In the genomic region with DNA sequence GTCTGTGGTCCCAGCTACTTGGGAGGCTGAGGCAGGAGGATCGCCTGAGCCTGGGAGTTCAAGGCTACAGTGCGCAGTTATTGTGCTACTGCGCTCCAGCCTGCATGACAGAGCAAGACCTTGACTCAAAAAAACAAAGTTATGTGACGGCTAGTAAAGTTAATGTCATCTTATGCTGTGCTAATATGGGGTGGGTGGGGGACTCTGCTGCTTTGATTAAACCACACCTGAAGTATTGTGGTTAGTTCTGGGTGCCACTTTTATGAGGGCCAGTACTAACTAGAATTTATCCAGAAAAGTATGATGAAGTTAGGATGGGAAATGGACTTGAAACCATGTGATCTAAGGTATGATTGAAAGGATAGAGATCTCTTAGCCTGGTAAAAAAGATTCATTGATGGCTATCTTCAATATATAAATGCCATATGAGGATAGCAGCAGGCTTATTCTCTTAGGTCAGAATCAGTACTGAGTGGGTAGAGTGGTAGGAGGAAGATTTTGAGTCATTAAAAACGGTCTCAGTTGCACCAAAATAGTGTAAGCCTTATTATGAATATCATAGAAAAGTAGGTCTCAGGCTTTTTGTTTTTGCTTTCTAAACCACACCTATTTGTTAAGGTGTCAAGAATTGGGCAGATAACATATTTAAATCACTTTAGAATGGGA, we compare ENCODE assay signal across 13 cellular contexts. TPM values are rescaled to one million over a fixed set of nuclear protein-coding genes. Genes with fewer than 3 reads are reported as not detected.
DNase-seq lines count a peak whose midpoint lies in the region; ATAC-seq and TF ChIP-seq lines count a peak whose summit lies in the region.
"Had no signal": no experiment of that assay in that cellular context is flagged by ENCODE, and none has a peak within 500 bp of the region (broad histone marks: within the 10 kb centered on the region; RNA-seq: fewer than 3 reads in every experiment).

No MANE protein-coding gene starts in this region.

- POLR2A ChIA-PET in activated CD4-positive, alpha-beta memory T cell treated with anti-CD3 and anti-CD28 coated beads, Interleukin-2, amount 10 ng/mL, durations not matched to agents 7 days and 5 days (lab: Charles Lee): no interaction called here
- POLR2A ChIA-PET in activated CD4-positive, alpha-beta memory T cell treated with anti-CD3 and anti-CD28 coated beads for 36 hours (lab: Charles Lee): no interaction called here
- POLR2A ChIA-PET in RWPE1 (lab: Yijun Ruan, JAX; ENCODE audit: low non-redundant PET): no interaction called here

- H3K4me3 ChIP-seq in fibroblast of the aortic adventitia (ENCODE audit: low read depth, low read length): peak overlapping the region; percentile 9
- peak overlapping the region in 1 of 2 donors; percentile 89 for H3K4me3 ChIP-seq in tibial artery
- H3K4me3 ChIP-seq: testis had no signal

- TF ChIP-seq CTCF in RWPE1 (conservative IDR thresholded peaks at IDR 0.05; ENCODE audit: low read depth) (no peak), fibroblast of the aortic adventitia (IDR thresholded peaks at IDR 0.05; ENCODE audit: insufficient read depth, low read length) (no peak), tibial artery (IDR thresholded peaks at IDR 0.05) (no peak), omental fat pad (IDR thresholded peaks at IDR 0.05) (no peak)

- H3K36me3 Mint-ChIP-seq in activated CD4-positive, alpha-beta memory T cell treated with anti-CD3 and anti-CD28 coated beads, Interleukin-2, amount 10 ng/mL, durations not matched to agents 7 days and 5 days (ENCODE audit: low read depth): peaks cover 47% of the 10 kb centered on the region
- H3K36me3 Mint-ChIP-seq in activated CD4-positive, alpha-beta memory T cell treated with anti-CD3 and anti-CD28 coated beads for 36 hours: peaks cover 18% of the 10 kb centered on the region

- no peaks in the 10 kb centered on the region for H3K36me3 ChIP-seq in tibial artery

- H3K9me3 Mint-ChIP-seq in activated CD4-positive, alpha-beta memory T cell treated with anti-CD3 and anti-CD28 coated beads, Interleukin-2, amount 10 ng/mL, durations not matched to agents 7 days and 5 days: no peaks in the 10 kb centered on the region
- H3K9me3 Mint-ChIP-seq in activated CD4-positive, alpha-beta memory T cell treated with anti-CD3 and anti-CD28 coated beads for 36 hours: no peaks in the 10 kb centered on the region

- ATAC-seq in omental fat pad (ENCODE audit: low FRiP score): no peak

- DNase-seq in activated CD4-positive, alpha-beta memory T cell treated with anti-CD3 and anti-CD28 coated beads, Interleukin-2, amount 10 ng/mL, durations not matched to agents 7 days and 5 days: no peak
- no peak for DNase-seq in activated CD4-positive, alpha-beta memory T cell treated with anti-CD3 and anti-CD28 coated beads for 36 hours
- DNase-seq in RWPE1 (ENCODE audit: low spot score) (no peak), fibroblast of the aortic adventitia (ENCODE audit: low read depth) (no peak), tibial artery (no peak), omental fat pad (ENCODE audit: low spot score) (no peak), SKM-1 (lab: John Stamatoyannopoulos, UW; ENCODE audit: unreplicated experiment) (no peak)
- DNase-seq in stimulated activated CD4-positive, alpha-beta T cell treated with anti-CD3 and anti-CD28 coated beads, Interleukin-4, amount 100 ng/mL, for 1 hour: no peak
- DNase-seq: DMS79, mammary epithelial cell, NCI-H446, T1000, testis had no signal

- no peaks in the 10 kb centered on the region for H3K27me3 ChIP-seq in tibial artery
- H3K27me3 ChIP-seq: testis had no signal

- peaks cover 48% of the 10 kb centered on the region for H3K4me1 Mint-ChIP-seq in activated CD4-positive, alpha-beta memory T cell treated with anti-CD3 and anti-CD28 coated beads, Interleukin-2, amount 10 ng/mL, durations not matched to agents 7 days and 5 days
- peaks cover 56% of the 10 kb centered on the region for H3K4me1 Mint-ChIP-seq in activated CD4-positive, alpha-beta memory T cell treated with anti-CD3 and anti-CD28 coated beads for 36 hours (ENCODE audit: low read depth)

- peak overlapping the region; percentile 24; the same call in 1 of the 2 replicates for H3K27ac ChIP-seq in RWPE1
- peak overlapping the region; percentile 10 to 99 for H3K27ac ChIP-seq in tibial artery
- H3K27ac ChIP-seq: testis had no signal

- peaks cover 0 to 77% (median 43%) of the 10 kb centered on the region in 4 donors for H3K4me1 ChIP-seq in tibial artery

- H3K9me3 ChIP-seq in tibial artery: no peaks in the 10 kb centered on the region
- H3K9me3 ChIP-seq: testis had no signal

- intact Hi-C loops in activated CD4-positive, alpha-beta memory T cell treated with anti-CD3 and anti-CD28 coated beads for 36 hours (cut with micrococcal nuclease): no loop called here
- intact Hi-C loops in tibial artery (cut with DNase I; ENCODE audit: low total_unique reads): no loop called here

- H3K27me3 Mint-ChIP-seq in activated CD4-positive, alpha-beta memory T cell treated with anti-CD3 and anti-CD28 coated beads, Interleukin-2, amount 10 ng/mL, durations not matched to agents 7 days and 5 days: no peaks in the 10 kb centered on the region
- H3K27me3 Mint-ChIP-seq in activated CD4-positive, alpha-beta memory T cell treated with anti-CD3 and anti-CD28 coated beads for 36 hours: no peaks in the 10 kb centered on the region

- H3K27ac Mint-ChIP-seq in activated CD4-positive, alpha-beta memory T cell treated with anti-CD3 and anti-CD28 coated beads, Interleukin-2, amount 10 ng/mL, durations not matched to agents 7 days and 5 days: peak overlapping the region; percentile 31
- no peak overlapping the region for H3K27ac Mint-ChIP-seq in activated CD4-positive, alpha-beta memory T cell treated with anti-CD3 and anti-CD28 coated beads for 36 hours

- H3K4me3 Mint-ChIP-seq in activated CD4-positive, alpha-beta memory T cell treated with anti-CD3 and anti-CD28 coated beads, Interleukin-2, amount 10 ng/mL, durations not matched to agents 7 days and 5 days: no peak overlapping the region
- H3K4me3 Mint-ChIP-seq in activated CD4-positive, alpha-beta memory T cell treated with anti-CD3 and anti-CD28 coated beads for 36 hours: no peak overlapping the region

- CTCF ChIA-PET in activated CD4-positive, alpha-beta memory T cell treated with anti-CD3 and anti-CD28 coated beads, Interleukin-2, amount 10 ng/mL, durations not matched to agents 7 days and 5 days (lab: Charles Lee): interaction anchor here (1.0 kb wide), 1 partner anchor 34 kb away, joined by 5 read pairs; no protein-coding TSS in a partner anchor
- CTCF ChIA-PET in activated CD4-positive, alpha-beta memory T cell treated with anti-CD3 and anti-CD28 coated beads for 36 hours (lab: Charles Lee): interaction anchor here (0.7 to 1.4 kb wide), 3 partner anchors 10 to 82 kb away, joined by 3 to 7 read pairs (median 3); no protein-coding TSS in a partner anchor
- CTCF ChIA-PET in RWPE1 (lab: Yijun Ruan, JAX): interaction anchor here (0.6 to 0.7 kb wide), 3 partner anchors 10 to 613 kb away, joined by 3 read pairs; no protein-coding TSS in a partner anchor

RNA-seq across cellular contexts. Expression of a gene that starts 5.6 kb away (rescaled TPM):
- 100 to 1,000 TPM; 143 to 155 TPM for total RNA-seq in activated CD4-positive, alpha-beta memory T cell treated with anti-CD3 and anti-CD28 coated beads, Interleukin-2, amount 10 ng/mL, durations not matched to agents 7 days and 5 days
- total RNA-seq in activated CD4-positive, alpha-beta memory T cell treated with anti-CD3 and anti-CD28 coated beads for 36 hours: 100 to 1,000 TPM; 135 to 147 TPM
- 99.0 and 177 TPM in 2 replicates for total RNA-seq in fibroblast of the aortic adventitia (ENCODE audit: low replicate concordance)
- 100 to 1,000 TPM; 136 to 217 (median 175) TPM for total RNA-seq in omental fat pad
